21 cellular contexts compared by ENCODE assay signal in the genomic region with DNA sequence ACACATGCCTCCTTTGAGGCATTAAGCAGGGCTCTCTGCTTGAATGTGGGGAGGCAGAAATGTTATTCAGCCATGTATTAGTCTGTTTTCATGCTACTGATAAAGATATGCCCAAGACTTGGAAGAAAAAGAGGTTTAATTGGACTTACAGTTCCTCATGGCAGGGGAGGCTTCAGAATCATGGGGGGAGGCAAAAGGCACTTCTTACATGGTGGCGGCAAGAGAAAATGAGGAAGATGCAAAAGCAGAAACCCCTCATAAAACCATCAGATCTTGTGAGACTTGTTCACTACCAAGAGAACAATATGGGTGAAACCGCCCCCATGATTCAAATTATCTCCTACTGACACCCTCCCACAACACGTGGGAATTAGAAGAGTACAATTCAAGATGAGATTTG. TPM values are rescaled to one million over a fixed set of nuclear protein-coding genes. Genes with fewer than 3 reads are reported as not detected.
DNase-seq lines count a peak whose midpoint lies in the region; ATAC-seq, FAIRE-seq and TF ChIP-seq lines count a peak whose summit lies in the region.
"Had no signal": no experiment of that assay in that cellular context is flagged by ENCODE, and none has a peak within 500 bp of the region (broad histone marks: within the 10 kb centered on the region; RNA-seq: fewer than 3 reads in every experiment).

No MANE protein-coding gene starts in this region.

- WGBS in prostate gland, result 97% methylated on average over 3 of the region's 3 CpGs

- H3K27me3 ChIP-seq in prostate gland (replicated peaks; ENCODE audit: insufficient read depth), result no peaks in the 10 kb centered on the region
- H3K27me3 ChIP-seq: BLaER1 treated with 17β-estradiol and CSF1 and Interleukin-3, amounts not matched to agents 10 nM and 100 nM had no signal

- ATAC-seq in activated CD4-positive, alpha-beta T cell treated with anti-CD3 and anti-CD28 coated beads for 36 hours, result no peak
- ATAC-seq in stimulated activated naive B cell treated with anti-CD40 and anti-IgM and Interleukin-4, amounts not matched to agents 10 μg/mL and 1 μg/mL and 100 μg/mL, for 72 hours (replicated peaks), result no peak
- ATAC-seq: A549; CD8-positive, alpha-beta T cell had no signal

- DNase-seq in activated CD4-positive, alpha-beta T cell treated with anti-CD3 and anti-CD28 coated beads, Interleukin-2, amount 10 ng/mL, durations not matched to agents 24 days and 14 days, result peak; percentile 33
- DNase-seq in activated CD4-positive, alpha-beta T cell treated with anti-CD3 and anti-CD28 coated beads for 36 hours, result no peak
- DNase-seq in endothelial cell (ENCODE audit: low spot score), result no peak
- DNase-seq in stimulated activated naive B cell treated with anti-CD40 and anti-IgM and Interleukin-4, amounts not matched to agents 10 μg/mL and 1 μg/mL and 100 μg/mL, for 72 hours, result no peak
- DNase-seq in prostate gland (ENCODE audit: low spot score), result no peak
- no peak for DNase-seq in GM19239 (ENCODE audit: insufficient read length, low spot score)
- DNase-seq: AML-193; Caco-2; Calu3; CD4-positive, alpha-beta T cell; CD8-positive, alpha-beta T cell; DMS79 treated with DMSO at 0.1 percent for 48 hours; GF-D8 had no signal

- H3K36me3 Mint-ChIP-seq in activated CD4-positive, alpha-beta T cell treated with anti-CD3 and anti-CD28 coated beads, Interleukin-2, amount 10 ng/mL, durations not matched to agents 24 days and 14 days (ENCODE audit: low read depth), result no peaks in the 10 kb centered on the region
- H3K36me3 Mint-ChIP-seq in activated CD4-positive, alpha-beta T cell treated with anti-CD3 and anti-CD28 coated beads for 36 hours (ENCODE audit: low read depth), result peaks cover 2% of the 10 kb centered on the region
- peaks cover 32% of the 10 kb centered on the region for H3K36me3 Mint-ChIP-seq in endothelial cell (ENCODE audit: low read depth, unreplicated experiment)
- peaks cover 0 to 15% of the 10 kb centered on the region in 2 donors for H3K36me3 Mint-ChIP-seq in stimulated activated naive B cell treated with anti-CD40 and anti-IgM and Interleukin-4, amounts not matched to agents 10 μg/mL and 1 μg/mL and 100 μg/mL, for 72 hours
- H3K36me3 Mint-ChIP-seq: CD8-positive, alpha-beta T cell had no signal

- CTCF ChIA-PET in activated CD4-positive, alpha-beta T cell treated with anti-CD3 and anti-CD28 coated beads for 36 hours (lab: Charles Lee), result interaction anchor here (1.1 to 9.4 kb wide), 3 partner anchors 20 to 132 kb away, joined by 4 to 213 read pairs (median 48); no protein-coding TSS in a partner anchor

- H3K9me3 ChIP-seq in prostate gland, result no peaks in the 10 kb centered on the region
- H3K9me3 ChIP-seq: A549 had no signal

- no peak for TF ChIP-seq POLR2A in prostate gland (IDR thresholded peaks at IDR 0.05)

- no peak for FAIRE-seq in GM19239 (lab: Jason Lieb, UNC)
- FAIRE-seq: A549, D721Med, G401.6, GM12891 had no signal

- no peaks in the 10 kb centered on the region for H3K9me3 Mint-ChIP-seq in activated CD4-positive, alpha-beta T cell treated with anti-CD3 and anti-CD28 coated beads, Interleukin-2, amount 10 ng/mL, durations not matched to agents 24 days and 14 days
- peaks cover 3% of the 10 kb centered on the region for H3K9me3 Mint-ChIP-seq in activated CD4-positive, alpha-beta T cell treated with anti-CD3 and anti-CD28 coated beads for 36 hours (ENCODE audit: low read depth)
- no peaks in the 10 kb centered on the region for H3K9me3 Mint-ChIP-seq in endothelial cell (ENCODE audit: unreplicated experiment)
- H3K9me3 Mint-ChIP-seq in stimulated activated naive B cell treated with anti-CD40 and anti-IgM and Interleukin-4, amounts not matched to agents 10 μg/mL and 1 μg/mL and 100 μg/mL, for 72 hours, result peaks cover 7% of the 10 kb centered on the region in 2 donors
- H3K9me3 Mint-ChIP-seq: CD4-positive, alpha-beta T cell; CD8-positive, alpha-beta T cell had no signal

- H3K4me1 Mint-ChIP-seq in activated CD4-positive, alpha-beta T cell treated with anti-CD3 and anti-CD28 coated beads, Interleukin-2, amount 10 ng/mL, durations not matched to agents 24 days and 14 days, result no peaks in the 10 kb centered on the region
- peaks cover 5% of the 10 kb centered on the region for H3K4me1 Mint-ChIP-seq in activated CD4-positive, alpha-beta T cell treated with anti-CD3 and anti-CD28 coated beads for 36 hours
- peaks cover 3% of the 10 kb centered on the region for H3K4me1 Mint-ChIP-seq in endothelial cell (ENCODE audit: unreplicated experiment)
- H3K4me1 Mint-ChIP-seq in stimulated activated naive B cell treated with anti-CD40 and anti-IgM and Interleukin-4, amounts not matched to agents 10 μg/mL and 1 μg/mL and 100 μg/mL, for 72 hours, result peaks cover 9 to 16% of the 10 kb centered on the region in 2 donors
- H3K4me1 Mint-ChIP-seq: B cell had no signal

- no peaks in the 10 kb centered on the region for H3K4me1 ChIP-seq in prostate gland (replicated peaks)
- H3K4me1 ChIP-seq: A549 had no signal

- POLR2A ChIA-PET in activated CD4-positive, alpha-beta T cell treated with anti-CD3 and anti-CD28 coated beads for 36 hours (lab: Charles Lee), result no interaction called here

- H3K4me3 ChIP-seq in prostate gland, result no peak overlapping the region
- H3K4me3 ChIP-seq: A549; BLaER1 treated with 17β-estradiol and CSF1 and Interleukin-3, amounts not matched to agents 10 nM and 100 nM had no signal

- no peak overlapping the region for H3K27ac Mint-ChIP-seq in activated CD4-positive, alpha-beta T cell treated with anti-CD3 and anti-CD28 coated beads, Interleukin-2, amount 10 ng/mL, durations not matched to agents 24 days and 14 days
- H3K27ac Mint-ChIP-seq in activated CD4-positive, alpha-beta T cell treated with anti-CD3 and anti-CD28 coated beads for 36 hours, result no peak overlapping the region
- H3K27ac Mint-ChIP-seq in endothelial cell (ENCODE audit: unreplicated experiment), result no peak overlapping the region
- peak overlapping the region; percentile 74 for H3K27ac Mint-ChIP-seq in stimulated activated naive B cell treated with anti-CD40 and anti-IgM and Interleukin-4, amounts not matched to agents 10 μg/mL and 1 μg/mL and 100 μg/mL, for 72 hours
- H3K27ac Mint-ChIP-seq: B cell; CD4-positive, alpha-beta T cell; CD8-positive, alpha-beta T cell had no signal

- TF ChIP-seq CTCF in endothelial cell (IDR thresholded peaks at IDR 0.05; ENCODE audit: unreplicated experiment), result no peak
- TF ChIP-seq CTCF in prostate gland (IDR thresholded peaks at IDR 0.05), result no peak

- H3K36me3 ChIP-seq in prostate gland, result no peaks in the 10 kb centered on the region

- H3K27me3 Mint-ChIP-seq in activated CD4-positive, alpha-beta T cell treated with anti-CD3 and anti-CD28 coated beads, Interleukin-2, amount 10 ng/mL, durations not matched to agents 24 days and 14 days, result peaks cover 29% of the 10 kb centered on the region
- H3K27me3 Mint-ChIP-seq in activated CD4-positive, alpha-beta T cell treated with anti-CD3 and anti-CD28 coated beads for 36 hours, result no peaks in the 10 kb centered on the region
- peaks cover 5% of the 10 kb centered on the region for H3K27me3 Mint-ChIP-seq in endothelial cell (ENCODE audit: unreplicated experiment)
- peaks cover 0 to 8% of the 10 kb centered on the region in 2 donors for H3K27me3 Mint-ChIP-seq in stimulated activated naive B cell treated with anti-CD40 and anti-IgM and Interleukin-4, amounts not matched to agents 10 μg/mL and 1 μg/mL and 100 μg/mL, for 72 hours
- H3K27me3 Mint-ChIP-seq: B cell; CD4-positive, alpha-beta T cell had no signal

- no peak overlapping the region for H3K4me3 Mint-ChIP-seq in activated CD4-positive, alpha-beta T cell treated with anti-CD3 and anti-CD28 coated beads, Interleukin-2, amount 10 ng/mL, durations not matched to agents 24 days and 14 days
- no peak overlapping the region for H3K4me3 Mint-ChIP-seq in activated CD4-positive, alpha-beta T cell treated with anti-CD3 and anti-CD28 coated beads for 36 hours
- peak overlapping the region; percentile 14 for H3K4me3 Mint-ChIP-seq in endothelial cell (ENCODE audit: unreplicated experiment)
- no peak overlapping the region for H3K4me3 Mint-ChIP-seq in stimulated activated naive B cell treated with anti-CD40 and anti-IgM and Interleukin-4, amounts not matched to agents 10 μg/mL and 1 μg/mL and 100 μg/mL, for 72 hours
- H3K4me3 Mint-ChIP-seq: B cell; CD4-positive, alpha-beta T cell; CD8-positive, alpha-beta T cell had no signal

- no peak overlapping the region for H3K27ac ChIP-seq in prostate gland
- H3K27ac ChIP-seq: 22Rv1; A549; BLaER1 treated with 17β-estradiol and CSF1 and Interleukin-3, amounts not matched to agents 10 nM and 100 nM; C4-2B had no signal

- intact Hi-C loops in activated CD4-positive, alpha-beta T cell treated with anti-CD3 and anti-CD28 coated beads, Interleukin-2, amount 10 ng/mL, durations not matched to agents 24 days and 14 days (cut with micrococcal nuclease), result no loop called here
- intact Hi-C loops in activated CD4-positive, alpha-beta T cell treated with anti-CD3 and anti-CD28 coated beads for 36 hours (cut with DNase I, micrococcal nuclease), result no loop called here
- intact Hi-C loops in prostate gland (cut with DNase I), result no loop called here

RNA-seq across cellular contexts. Expression of a gene that starts 37.9 kb away (rescaled TPM):
- 4.6 and 5.5 TPM in 2 replicates for total RNA-seq in activated CD4-positive, alpha-beta T cell treated with anti-CD3 and anti-CD28 coated beads, Interleukin-2, amount 10 ng/mL, durations not matched to agents 24 days and 14 days
- total RNA-seq in activated CD4-positive, alpha-beta T cell treated with anti-CD3 and anti-CD28 coated beads for 36 hours, result 1 to 10 TPM; 6.4 to 8.1 TPM
- total RNA-seq in endothelial cell (ENCODE audit: unreplicated experiment) (44.1 TPM), prostate gland (10 to 100 TPM; 18.7 to 27.5 TPM)
